In genomic region chr1:28494737-28495136, GRCh38 we compare ENCODE assay signal across 1 cellular context.
TF ChIP-seq lines count a peak whose summit lies in the region.

No MANE protein-coding gene starts in this region.

TF ChIP-seq in WTC11, 78 proteins besides CTCF, POLR2A, EP300 and RAD21:
- TF ChIP-seq AR (CRISPR knock-in tag; IDR thresholded peaks at IDR 0.05) = no peak
- TF ChIP-seq SOX15 (CRISPR knock-in tag; IDR thresholded peaks at IDR 0.05) = no peak
- no peak for TF ChIP-seq FOXP1 (CRISPR knock-in tag; IDR thresholded peaks at IDR 0.05; ENCODE audit: borderline replicate concordance)
- TF ChIP-seq, protein P1, sequence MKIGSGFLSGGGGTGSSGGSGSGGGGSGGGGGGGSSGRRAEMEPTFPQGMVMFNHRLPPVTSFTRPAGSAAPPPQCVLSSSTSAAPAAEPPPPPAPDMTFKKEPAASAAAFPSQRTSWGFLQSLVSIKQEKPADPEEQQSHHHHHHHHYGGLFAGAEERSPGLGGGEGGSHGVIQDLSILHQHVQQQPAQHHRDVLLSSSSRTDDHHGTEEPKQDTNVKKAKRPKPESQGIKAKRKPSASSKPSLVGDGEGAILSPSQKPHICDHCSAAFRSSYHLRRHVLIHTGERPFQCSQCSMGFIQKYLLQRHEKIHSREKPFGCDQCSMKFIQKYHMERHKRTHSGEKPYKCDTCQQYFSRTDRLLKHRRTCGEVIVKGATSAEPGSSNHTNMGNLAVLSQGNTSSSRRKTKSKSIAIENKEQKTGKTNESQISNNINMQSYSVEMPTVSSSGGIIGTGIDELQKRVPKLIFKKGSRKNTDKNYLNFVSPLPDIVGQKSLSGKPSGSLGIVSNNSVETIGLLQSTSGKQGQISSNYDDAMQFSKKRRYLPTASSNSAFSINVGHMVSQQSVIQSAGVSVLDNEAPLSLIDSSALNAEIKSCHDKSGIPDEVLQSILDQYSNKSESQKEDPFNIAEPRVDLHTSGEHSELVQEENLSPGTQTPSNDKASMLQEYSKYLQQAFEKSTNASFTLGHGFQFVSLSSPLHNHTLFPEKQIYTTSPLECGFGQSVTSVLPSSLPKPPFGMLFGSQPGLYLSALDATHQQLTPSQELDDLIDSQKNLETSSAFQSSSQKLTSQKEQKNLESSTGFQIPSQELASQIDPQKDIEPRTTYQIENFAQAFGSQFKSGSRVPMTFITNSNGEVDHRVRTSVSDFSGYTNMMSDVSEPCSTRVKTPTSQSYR (CRISPR knock-in tag; IDR thresholded peaks at IDR 0.05) = no peak
- no peak for TF ChIP-seq NFE2L1 (CRISPR knock-in tag; IDR thresholded peaks at IDR 0.05)
- no peak for TF ChIP-seq MXD4 (CRISPR knock-in tag; IDR thresholded peaks at IDR 0.05; ENCODE audit: borderline replicate concordance)
- no peak for TF ChIP-seq ZMAT4 (CRISPR knock-in tag; IDR thresholded peaks at IDR 0.05)
- TF ChIP-seq E2F5 (CRISPR knock-in tag; IDR thresholded peaks at IDR 0.05) = no peak
- no peak for TF ChIP-seq TEAD4 (CRISPR knock-in tag; IDR thresholded peaks at IDR 0.05)
- no peak for TF ChIP-seq FOXJ3 (CRISPR knock-in tag; IDR thresholded peaks at IDR 0.05; ENCODE audit: borderline replicate concordance)
- TF ChIP-seq ZSCAN18 (CRISPR knock-in tag; IDR thresholded peaks at IDR 0.05) = no peak
- no peak for TF ChIP-seq GRHL2 (CRISPR knock-in tag; IDR thresholded peaks at IDR 0.05; ENCODE audit: insufficient replicate concordance, severe bottlenecking)
- TF ChIP-seq GABPB1 (CRISPR knock-in tag; IDR thresholded peaks at IDR 0.05) = no peak
- TF ChIP-seq CREM (CRISPR knock-in tag; IDR thresholded peaks at IDR 0.05) = no peak
- no peak for TF ChIP-seq NR3C1 (CRISPR knock-in tag; conservative IDR thresholded peaks at IDR 0.05; ENCODE audit: low read depth)
- TF ChIP-seq ZNF121 (CRISPR knock-in tag; IDR thresholded peaks at IDR 0.05) = no peak
- TF ChIP-seq, protein P2, sequence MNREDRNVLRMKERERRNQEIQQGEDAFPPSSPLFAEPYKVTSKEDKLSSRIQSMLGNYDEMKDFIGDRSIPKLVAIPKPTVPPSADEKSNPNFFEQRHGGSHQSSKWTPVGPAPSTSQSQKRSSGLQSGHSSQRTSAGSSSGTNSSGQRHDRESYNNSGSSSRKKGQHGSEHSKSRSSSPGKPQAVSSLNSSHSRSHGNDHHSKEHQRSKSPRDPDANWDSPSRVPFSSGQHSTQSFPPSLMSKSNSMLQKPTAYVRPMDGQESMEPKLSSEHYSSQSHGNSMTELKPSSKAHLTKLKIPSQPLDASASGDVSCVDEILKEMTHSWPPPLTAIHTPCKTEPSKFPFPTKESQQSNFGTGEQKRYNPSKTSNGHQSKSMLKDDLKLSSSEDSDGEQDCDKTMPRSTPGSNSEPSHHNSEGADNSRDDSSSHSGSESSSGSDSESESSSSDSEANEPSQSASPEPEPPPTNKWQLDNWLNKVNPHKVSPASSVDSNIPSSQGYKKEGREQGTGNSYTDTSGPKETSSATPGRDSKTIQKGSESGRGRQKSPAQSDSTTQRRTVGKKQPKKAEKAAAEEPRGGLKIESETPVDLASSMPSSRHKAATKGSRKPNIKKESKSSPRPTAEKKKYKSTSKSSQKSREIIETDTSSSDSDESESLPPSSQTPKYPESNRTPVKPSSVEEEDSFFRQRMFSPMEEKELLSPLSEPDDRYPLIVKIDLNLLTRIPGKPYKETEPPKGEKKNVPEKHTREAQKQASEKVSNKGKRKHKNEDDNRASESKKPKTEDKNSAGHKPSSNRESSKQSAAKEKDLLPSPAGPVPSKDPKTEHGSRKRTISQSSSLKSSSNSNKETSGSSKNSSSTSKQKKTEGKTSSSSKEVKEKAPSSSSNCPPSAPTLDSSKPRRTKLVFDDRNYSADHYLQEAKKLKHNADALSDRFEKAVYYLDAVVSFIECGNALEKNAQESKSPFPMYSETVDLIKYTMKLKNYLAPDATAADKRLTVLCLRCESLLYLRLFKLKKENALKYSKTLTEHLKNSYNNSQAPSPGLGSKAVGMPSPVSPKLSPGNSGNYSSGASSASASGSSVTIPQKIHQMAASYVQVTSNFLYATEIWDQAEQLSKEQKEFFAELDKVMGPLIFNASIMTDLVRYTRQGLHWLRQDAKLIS (CRISPR knock-in tag; IDR thresholded peaks at IDR 0.05; ENCODE audit: borderline replicate concordance) = no peak
TF ChIP-seq in WTC11: peak in this region for 0.
